20 cellular contexts compared by ENCODE assay signal in the genomic region with DNA sequence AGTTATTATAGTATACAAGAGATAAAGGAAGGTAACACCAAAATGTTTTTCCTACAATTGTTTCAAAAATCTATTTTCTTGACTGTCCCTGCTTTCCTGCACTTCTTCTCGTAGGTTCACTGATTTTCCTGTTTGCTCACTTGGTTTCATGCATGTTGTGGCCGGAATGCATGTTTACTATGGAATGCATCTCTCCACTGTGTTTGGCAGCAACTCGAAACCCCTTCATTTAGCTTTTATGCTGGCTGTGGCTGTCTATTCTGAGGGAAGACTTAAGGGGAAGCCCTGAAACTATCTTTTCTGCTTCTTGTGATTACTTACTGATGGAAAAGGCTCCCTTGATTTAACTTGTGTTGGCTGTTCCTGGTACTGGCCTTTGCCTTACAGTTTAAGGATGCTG.
DNase-seq lines count a peak whose midpoint lies in the region; ATAC-seq and TF ChIP-seq lines count a peak whose summit lies in the region.
"Had no signal": no experiment of that assay in that cellular context is flagged by ENCODE, and none has a peak within 500 bp of the region (broad histone marks: within the 10 kb centered on the region; RNA-seq: fewer than 3 reads in every experiment).

No MANE protein-coding gene starts in this region.

- H3K4me1 Mint-ChIP-seq in WTC11 (peaks cover 11% of the 10 kb centered on the region), neural progenitor cell (no peaks in the 10 kb centered on the region)
- H3K4me1 Mint-ChIP-seq: CD14-positive monocyte; CD8-positive, alpha-beta memory T cell had no signal

- DNase-seq in WTC11 (ENCODE audit: low spot score) (no peak), iPS-NIHi11 (ENCODE audit: low spot score) (peak; percentile 11), neural progenitor cell (ENCODE audit: low spot score) (peak; percentile 7), NCI-H524 (lab: John Stamatoyannopoulos, UW) (no peak), NCI-H526 treated with DMSO at 0.1 percent for 48 hours (lab: John Stamatoyannopoulos, UW) (no peak), DMS 273 (lab: John Stamatoyannopoulos, UW; ENCODE audit: unreplicated experiment) (no peak)
- DNase-seq: 8988T; ACHN; AML-193; BE2C; CD4-positive, alpha-beta T cell; CD8-positive, alpha-beta memory T cell; DMS53; DMS79 treated with DMSO at 0.1 percent for 48 hours; GF-D8; H9 had no signal

- 0 out of 2 replicates have a peak overlapping the region, but pooled peaks have one; percentile 33 for H3K27ac Mint-ChIP-seq in WTC11
- H3K27ac Mint-ChIP-seq in neural progenitor cell, result no peak overlapping the region
- H3K27ac Mint-ChIP-seq: CD14-positive monocyte; CD4-positive, alpha-beta T cell; CD8-positive, alpha-beta memory T cell; H9 had no signal

- no peaks in the 10 kb centered on the region for H3F3A ChIP-seq in neural progenitor cell (ENCODE audit: low read depth)

- no peak overlapping the region for H3K4me2 ChIP-seq in neural progenitor cell
- H3K4me2 ChIP-seq: A549; BLaER1 treated with 17β-estradiol and CSF1 and Interleukin-3, amounts not matched to agents 10 nM and 100 nM had no signal

- H3K27me3 ChIP-seq in neural progenitor cell, result no peaks in the 10 kb centered on the region
- H3K27me3 ChIP-seq: BE2C; BLaER1 treated with 17β-estradiol and CSF1 and Interleukin-3, amounts not matched to agents 10 nM and 100 nM had no signal

- H3K9ac ChIP-seq in neural progenitor cell, result no peak overlapping the region
- H3K9ac ChIP-seq: BLaER1 treated with 17β-estradiol and CSF1 and Interleukin-3, amounts not matched to agents 10 nM and 100 nM had no signal

- CTCF ChIA-PET in WTC11 (lab: Charles Lee), result no interaction called here

- H4K20me1 ChIP-seq in neural progenitor cell (ENCODE audit: low read depth), result no peaks in the 10 kb centered on the region

- no peaks in the 10 kb centered on the region for H3K27me3 Mint-ChIP-seq in WTC11 (ENCODE audit: low read depth)
- no peaks in the 10 kb centered on the region for H3K27me3 Mint-ChIP-seq in neural progenitor cell (ENCODE audit: insufficient read depth, low read depth)
- H3K27me3 Mint-ChIP-seq: CD4-positive, alpha-beta T cell; CD8-positive, alpha-beta memory T cell had no signal

- H3K9me3 Mint-ChIP-seq in WTC11 (no peaks in the 10 kb centered on the region), neural progenitor cell (no peaks in the 10 kb centered on the region)
- H3K9me3 Mint-ChIP-seq: CD4-positive, alpha-beta T cell; H9 had no signal

- ATAC-seq in WTC11, result no peak; the same call in 1 of the 2 replicates
- ATAC-seq: A549, HCT116 had no signal

- H3K79me2 ChIP-seq in neural progenitor cell (ENCODE audit: low read depth), result no peaks in the 10 kb centered on the region

- H3K4me3 ChIP-seq in neural progenitor cell, result no peak overlapping the region
- H3K4me3 ChIP-seq: A549; BLaER1 treated with 17β-estradiol and CSF1 and Interleukin-3, amounts not matched to agents 10 nM and 100 nM had no signal

- H3K4me1 ChIP-seq in neural progenitor cell, result no peaks in the 10 kb centered on the region
- H3K4me1 ChIP-seq: A549; BE2C; BLaER1 treated with 17β-estradiol and CSF1 and Interleukin-3, amounts not matched to agents 10 nM and 100 nM had no signal

- H3K36me3 Mint-ChIP-seq in WTC11 (no peaks in the 10 kb centered on the region), neural progenitor cell (no peaks in the 10 kb centered on the region)
- H3K36me3 Mint-ChIP-seq: CD14-positive monocyte; CD8-positive, alpha-beta memory T cell had no signal

- POLR2A ChIA-PET in WTC11 (lab: Charles Lee), result no interaction called here

- H3K4me3 Mint-ChIP-seq in WTC11 (no peak overlapping the region), neural progenitor cell (no peak overlapping the region)
- H3K4me3 Mint-ChIP-seq: CD14-positive monocyte; CD4-positive, alpha-beta T cell; CD8-positive, alpha-beta memory T cell; H9 had no signal

- no peaks in the 10 kb centered on the region for H3K9me3 ChIP-seq in neural progenitor cell (ENCODE audit: low read depth)
- H3K9me3 ChIP-seq: A549; BE2C; BLaER1 treated with 17β-estradiol and CSF1 and Interleukin-3, amounts not matched to agents 10 nM and 100 nM had no signal

- no peak overlapping the region for H3K27ac ChIP-seq in neural progenitor cell
- H3K27ac ChIP-seq: A549; BLaER1 treated with 17β-estradiol and CSF1 and Interleukin-3, amounts not matched to agents 10 nM and 100 nM had no signal

- no peaks in the 10 kb centered on the region for H3K36me3 ChIP-seq in neural progenitor cell
- H3K36me3 ChIP-seq: BE2C had no signal

- no peak overlapping the region for H2AFZ ChIP-seq in neural progenitor cell (replicated peaks)

- TF ChIP-seq CTCF in WTC11 (IDR thresholded peaks at IDR 0.05) (no peak), neural progenitor cell (IDR thresholded peaks at IDR 0.05) (no peak)

TF ChIP-seq in WTC11, 78 proteins besides CTCF, POLR2A, EP300 and RAD21:
- TF ChIP-seq NR2C2 (CRISPR knock-in tag; IDR thresholded peaks at IDR 0.05) (no peak), SOX15 (CRISPR knock-in tag; IDR thresholded peaks at IDR 0.05) (no peak), ZSCAN18 (CRISPR knock-in tag; IDR thresholded peaks at IDR 0.05) (no peak), SP1 (CRISPR knock-in tag; conservative IDR thresholded peaks at IDR 0.05) (no peak), ZNF423 (CRISPR knock-in tag; IDR thresholded peaks at IDR 0.05) (no peak), NR1H2 (CRISPR knock-in tag; IDR thresholded peaks at IDR 0.05) (no peak), JAZF1 (CRISPR knock-in tag; IDR thresholded peaks at IDR 0.05) (no peak)
- TF ChIP-seq, protein P1, sequence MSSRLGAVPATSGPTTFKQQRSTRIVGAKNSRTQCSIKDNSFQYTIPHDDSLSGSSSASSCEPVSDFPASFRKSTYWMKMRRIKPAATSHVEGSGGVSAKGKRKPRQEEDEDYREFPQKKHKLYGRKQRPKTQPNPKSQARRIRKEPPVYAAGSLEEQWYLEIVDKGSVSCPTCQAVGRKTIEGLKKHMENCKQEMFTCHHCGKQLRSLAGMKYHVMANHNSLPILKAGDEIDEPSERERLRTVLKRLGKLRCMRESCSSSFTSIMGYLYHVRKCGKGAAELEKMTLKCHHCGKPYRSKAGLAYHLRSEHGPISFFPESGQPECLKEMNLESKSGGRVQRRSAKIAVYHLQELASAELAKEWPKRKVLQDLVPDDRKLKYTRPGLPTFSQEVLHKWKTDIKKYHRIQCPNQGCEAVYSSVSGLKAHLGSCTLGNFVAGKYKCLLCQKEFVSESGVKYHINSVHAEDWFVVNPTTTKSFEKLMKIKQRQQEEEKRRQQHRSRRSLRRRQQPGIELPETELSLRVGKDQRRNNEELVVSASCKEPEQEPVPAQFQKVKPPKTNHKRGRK (CRISPR knock-in tag; IDR thresholded peaks at IDR 0.05; ENCODE audit: borderline replicate concordance), result no peak

Comparison
In these comparisons a context has a peak if more than half of its experiments do, and no peak if none do; other contexts are left out.
1. DNase-seq: peak in iPS-NIHi11 (single experiment) and neural progenitor cell (single experiment); none in WTC11 (single experiment), NCI-H524 (0 of 2), NCI-H526 treated with DMSO at 0.1 percent for 48 hours (single experiment) and DMS 273 (single experiment).